Comparison of ENCODE assay signal across 31 cellular contexts in genomic region chr18:3709166-3709565, GRCh38.
DNase-seq lines count a peak whose midpoint lies in the region; ATAC-seq, FAIRE-seq and TF ChIP-seq lines count a peak whose summit lies in the region.
"Had no signal": no experiment of that assay in that cellular context is flagged by ENCODE, and none has a peak within 500 bp of the region (broad histone marks: within the 10 kb centered on the region; RNA-seq: fewer than 3 reads in every experiment).

No MANE protein-coding gene starts in this region.

- H3K36me3 Mint-ChIP-seq in T-helper 2 cell treated with Interferon-gamma antibody and Interleukin-4, amounts not matched to agents 5 μg/mL and 100 μg/mL, for 36 hours (ENCODE audit: low read depth): no peaks in the 10 kb centered on the region
- H3K36me3 Mint-ChIP-seq: activated naive CD4-positive, alpha-beta T cell treated with anti-CD3 and anti-CD28 coated beads, Interleukin-2, amount 50 U/mL, for 72 hours; CD8-positive, alpha-beta T cell; T-cell had no signal

- no peaks in the 10 kb centered on the region for H3K9me3 ChIP-seq in OCI-LY1 (ENCODE audit: low read length)
- H3K9me3 ChIP-seq: ovary, Peyer's patch, thoracic aorta had no signal

- peaks cover 2% of the 10 kb centered on the region for H3K27me3 Mint-ChIP-seq in T-helper 2 cell treated with Interferon-gamma antibody and Interleukin-4, amounts not matched to agents 5 μg/mL and 100 μg/mL, for 36 hours (ENCODE audit: low read depth)

- H4K20me1 ChIP-seq in OCI-LY1 (ENCODE audit: insufficient read depth, low read length): no peaks in the 10 kb centered on the region

- no peak overlapping the region for H3K27ac Mint-ChIP-seq in T-helper 2 cell treated with Interferon-gamma antibody and Interleukin-4, amounts not matched to agents 5 μg/mL and 100 μg/mL, for 36 hours
- H3K27ac Mint-ChIP-seq: activated CD4-positive, alpha-beta memory T cell treated with anti-CD3 and anti-CD28 coated beads, Interleukin-2, amount 10 ng/mL, durations not matched to agents 7 days and 5 days; activated naive CD4-positive, alpha-beta T cell treated with anti-CD3 and anti-CD28 coated beads, Interleukin-2, amount 50 U/mL, for 72 hours; activated T-helper 17 cell treated with anti-CD3 and anti-CD28 coated beads, Interleukin-2, amount 50 U/mL, for 72 hours; CD8-positive, alpha-beta T cell; nephron progenitor cell; T-cell had no signal

- peaks cover 64% of the 10 kb centered on the region for H3K4me1 ChIP-seq in OCI-LY1 (ENCODE audit: insufficient read depth, low read length, severe bottlenecking)

- ATAC-seq in HG03354 (IDR thresholded peaks at IDR 0.05; ENCODE audit: poor library complexity, severe bottlenecking, unreplicated experiment) (no peak), HG03520 (IDR thresholded peaks at IDR 0.05; ENCODE audit: unreplicated experiment) (no peak)
- ATAC-seq: activated naive CD4-positive, alpha-beta T cell treated with anti-CD3 and anti-CD28 coated beads, Interleukin-2, amount 50 U/mL, for 72 hours; activated T-helper 17 cell treated with anti-CD3 and anti-CD28 coated beads, Interleukin-2, amount 50 U/mL, for 72 hours; CD8-positive, alpha-beta T cell; HCT116; left ventricle myocardium superior; stimulated activated naive CD8-positive, alpha-beta T cell treated with anti-CD3 and anti-CD28 coated beads, Interleukin-15, Interleukin-2, amounts not matched to agents 100 U/mL and 50 U/mL, for 24 hours; T-cell had no signal

- FAIRE-seq in G401.6 (lab: Jason Lieb, UNC): peak; percentile 49
- FAIRE-seq: islet of Langerhans had no signal

- peak overlapping the region; percentile 37; the same call in 1 of the 2 replicates for H3K4me2 ChIP-seq in OCI-LY1 (ENCODE audit: low read length)

- H3F3A ChIP-seq in OCI-LY1 (ENCODE audit: insufficient read depth, low read length): no peaks in the 10 kb centered on the region

- peak overlapping the region; percentile 100 for H3K27ac ChIP-seq in OCI-LY1 (ENCODE audit: low read depth, low read length, poor library complexity, severe bottlenecking)
- peak overlapping the region; percentile 17 for H3K27ac ChIP-seq in temporal lobe (ENCODE audit: low read depth, low read length)
- H3K27ac ChIP-seq: ovary, skin epidermis, thoracic aorta had no signal

- no peaks in the 10 kb centered on the region for H3K4me1 Mint-ChIP-seq in T-helper 2 cell treated with Interferon-gamma antibody and Interleukin-4, amounts not matched to agents 5 μg/mL and 100 μg/mL, for 36 hours (ENCODE audit: low read depth)
- H3K4me1 Mint-ChIP-seq: activated CD4-positive, alpha-beta memory T cell treated with anti-CD3 and anti-CD28 coated beads, Interleukin-2, amount 10 ng/mL, durations not matched to agents 7 days and 5 days; activated T-helper 17 cell treated with anti-CD3 and anti-CD28 coated beads, Interleukin-2, amount 50 U/mL, for 72 hours; central memory CD8-positive, alpha-beta T cell had no signal

- no peak overlapping the region for H3K4me3 Mint-ChIP-seq in T-helper 2 cell treated with Interferon-gamma antibody and Interleukin-4, amounts not matched to agents 5 μg/mL and 100 μg/mL, for 36 hours
- H3K4me3 Mint-ChIP-seq: activated CD4-positive, alpha-beta memory T cell treated with anti-CD3 and anti-CD28 coated beads, Interleukin-2, amount 10 ng/mL, durations not matched to agents 7 days and 5 days; activated T-helper 17 cell treated with anti-CD3 and anti-CD28 coated beads, Interleukin-2, amount 50 U/mL, for 72 hours; CD8-positive, alpha-beta T cell; central memory CD8-positive, alpha-beta T cell; nephron progenitor cell; T-cell had no signal

- H3K79me2 ChIP-seq in OCI-LY1 (ENCODE audit: insufficient read depth, low read length): no peaks in the 10 kb centered on the region

- no peaks in the 10 kb centered on the region for H3K27me3 ChIP-seq in OCI-LY1 (ENCODE audit: insufficient read depth, low read length)
- H3K27me3 ChIP-seq: ovary, Peyer's patch had no signal

- no peaks in the 10 kb centered on the region for H3K36me3 ChIP-seq in OCI-LY1 (ENCODE audit: insufficient read depth, low read length)
- H3K36me3 ChIP-seq: ovary, Peyer's patch, thoracic aorta had no signal

- no peaks in the 10 kb centered on the region for H3K9me3 Mint-ChIP-seq in T-helper 2 cell treated with Interferon-gamma antibody and Interleukin-4, amounts not matched to agents 5 μg/mL and 100 μg/mL, for 36 hours
- H3K9me3 Mint-ChIP-seq: activated CD4-positive, alpha-beta memory T cell treated with anti-CD3 and anti-CD28 coated beads, Interleukin-2, amount 10 ng/mL, durations not matched to agents 7 days and 5 days; activated naive CD4-positive, alpha-beta T cell treated with anti-CD3 and anti-CD28 coated beads, Interleukin-2, amount 50 U/mL, for 72 hours; activated T-helper 17 cell treated with anti-CD3 and anti-CD28 coated beads, Interleukin-2, amount 50 U/mL, for 72 hours; CD8-positive, alpha-beta T cell; central memory CD8-positive, alpha-beta T cell; nephron progenitor cell; T-cell had no signal

- H3K4me3 ChIP-seq in OCI-LY1 (ENCODE audit: low read depth, low read length, poor library complexity, severe bottlenecking): no peak overlapping the region
- H3K4me3 ChIP-seq: ovary, Peyer's patch, skin epidermis, thoracic aorta had no signal

- TF ChIP-seq CTCF in OCI-LY1 (IDR thresholded peaks at IDR 0.05; ENCODE audit: low read length): no peak

- no peaks in the 10 kb centered on the region for H3K9me2 ChIP-seq in OCI-LY1 (ENCODE audit: low read depth, low read length)

- DNase-seq in astrocyte of the hippocampus (ENCODE audit: low read depth, low spot score) (peak; percentile 64), Ammon's horn (ENCODE audit: low spot score) (no peak)
- no peak for DNase-seq in T-helper 2 cell treated with Interferon-gamma antibody and Interleukin-4, amounts not matched to agents 5 μg/mL and 100 μg/mL, for 36 hours (ENCODE audit: low spot score)
- DNase-seq: activated CD4-positive, alpha-beta memory T cell treated with anti-CD3 and anti-CD28 coated beads, Interleukin-2, amount 10 ng/mL, durations not matched to agents 7 days and 5 days; activated CD4-positive, alpha-beta T cell treated with anti-CD3 and anti-CD28 coated beads for 1 hour; CD8-positive, alpha-beta T cell; DMS 273 treated with DMSO at 0.1 percent for 48 hours; GDM1; Kasumi-1; left ventricle myocardium superior; NCI-H1105; NCI-H187 treated with DMSO at 0.1 percent for 48 hours; NCI-H2171 treated with DMSO at 0.1 percent for 48 hours; NCI-H510A treated with DMSO at 0.1 percent for 48 hours; nephron progenitor cell; ovary; Peyer's patch; stimulated activated naive CD8-positive, alpha-beta T cell treated with anti-CD3 and anti-CD28 coated beads, Interleukin-15, Interleukin-2, amounts not matched to agents 100 U/mL and 50 U/mL, for 24 hours; T-cell had no signal

- no peak overlapping the region for H2AFZ ChIP-seq in OCI-LY1 (ENCODE audit: low read length)

- peak overlapping the region; percentile 36; the same call in 1 of the 2 replicates for H3K9ac ChIP-seq in OCI-LY1 (ENCODE audit: low read length)
